In the genomic region with DNA sequence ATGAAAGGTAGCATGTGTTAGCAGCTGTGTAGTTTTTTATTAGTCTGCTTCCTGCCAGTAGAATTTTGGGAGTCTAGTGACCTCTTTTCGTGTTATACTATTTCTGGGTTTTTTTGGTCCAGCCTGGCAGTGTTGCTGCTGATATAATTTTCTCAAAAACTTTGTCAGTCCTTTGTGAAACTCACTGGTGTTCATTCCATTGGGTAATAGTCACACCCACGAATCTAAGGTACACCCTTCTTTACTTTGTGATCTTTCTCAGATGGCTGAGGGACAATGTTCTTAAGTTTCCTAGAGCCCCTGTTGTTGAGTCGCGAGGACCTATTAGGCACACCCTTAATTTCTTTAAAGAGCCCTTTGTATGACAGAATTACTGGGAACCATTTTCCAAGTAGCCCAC, we compare ENCODE assay signal across 16 cellular contexts. TPM values are rescaled to one million over a fixed set of nuclear protein-coding genes. Genes with fewer than 3 reads are reported as not detected.
DNase-seq lines count a peak whose midpoint lies in the region; ATAC-seq and TF ChIP-seq lines count a peak whose summit lies in the region.
"Had no signal": no experiment of that assay in that cellular context is flagged by ENCODE, and none has a peak within 500 bp of the region (broad histone marks: within the 10 kb centered on the region; RNA-seq: fewer than 3 reads in every experiment).

No MANE protein-coding gene starts in this region.

- no peak overlapping the region for H2AFZ ChIP-seq in KMS-11 (ENCODE audit: low read depth)

- TF ChIP-seq CTCF in KMS-11 (conservative IDR thresholded peaks at IDR 0.05; ENCODE audit: low read depth, low read length) (no peak), RWPE2 (IDR thresholded peaks at IDR 0.05; ENCODE audit: poor library complexity, severe bottlenecking) (no peak), fibroblast of the aortic adventitia (IDR thresholded peaks at IDR 0.05; ENCODE audit: insufficient read depth, low read length) (no peak), thyroid gland (IDR thresholded peaks at IDR 0.05) (no peak)

- peak overlapping the region; percentile 77 for H3K4me2 ChIP-seq in KMS-11

- peaks cover 75% of the 10 kb centered on the region for H3K79me2 ChIP-seq in KMS-11 (ENCODE audit: insufficient read depth, low read depth)

- no peak for TF ChIP-seq POLR2A in thyroid gland (IDR thresholded peaks at IDR 0.05)

- peak overlapping the region; percentile 37; the same call in 1 of the 2 replicates for H3K27ac ChIP-seq in KMS-11
- peak overlapping the region; percentile 70 for H3K27ac ChIP-seq in RWPE2 (ENCODE audit: poor library complexity, severe bottlenecking)
- no peak overlapping the region for H3K27ac ChIP-seq in thyroid gland
- H3K27ac ChIP-seq: SK-N-MC had no signal

- no peak for DNase-seq in RWPE2 (ENCODE audit: low spot score)
- peak; percentile 27 for DNase-seq in fibroblast of the aortic adventitia (ENCODE audit: low read depth)
- no peak for DNase-seq in NCI-H226
- no peak for DNase-seq in NCI-H82 treated with DMSO at 0.1 percent for 48 hours (lab: John Stamatoyannopoulos, UW; ENCODE audit: unreplicated experiment)
- DNase-seq in thyroid gland = no peak
- no peak for DNase-seq in EL
- DNase-seq: BE2C; CD4-positive, alpha-beta T cell; KBM-7; NCI-H1105 treated with DMSO at 0.1 percent for 48 hours; NCI-H187; NCI-H446 treated with DMSO at 0.1 percent for 48 hours; NCI-H748 treated with DMSO at 0.1 percent for 48 hours had no signal

- no peak overlapping the region; the same call in 1 of the 2 replicates for H3K9ac ChIP-seq in KMS-11

- H3K4me1 ChIP-seq in KMS-11 (ENCODE audit: low read depth, poor library complexity, severe bottlenecking) (peaks cover 56% of the 10 kb centered on the region), RWPE2 (ENCODE audit: insufficient read depth, poor library complexity, severe bottlenecking) (peaks cover 20% of the 10 kb centered on the region), thyroid gland (peaks cover 12 to 19% of the 10 kb centered on the region in 2 donors)
- H3K4me1 ChIP-seq: BE2C had no signal

- no peak for ATAC-seq in RWPE2 (ENCODE audit: low read depth)
- ATAC-seq: Right ventricle myocardium inferior had no signal

- H3K27me3 ChIP-seq in KMS-11 (ENCODE audit: insufficient read depth, low read depth) = no peaks in the 10 kb centered on the region
- H3K27me3 ChIP-seq in RWPE2 (ENCODE audit: insufficient read depth, poor library complexity, severe bottlenecking) = no peaks in the 10 kb centered on the region
- no peaks in the 10 kb centered on the region for H3K27me3 ChIP-seq in thyroid gland
- H3K27me3 ChIP-seq: BE2C had no signal

- H3K4me3 ChIP-seq in KMS-11 (IDR thresholded peaks at IDR 0.05; ENCODE audit: insufficient read depth, low read depth, low read length) (no peak overlapping the region), RWPE2 (ENCODE audit: severe bottlenecking) (no peak overlapping the region), fibroblast of the aortic adventitia (ENCODE audit: low read depth, low read length) (no peak overlapping the region), thyroid gland (replicated peaks in 1 of 3) (no peak overlapping the region)
- H3K4me3 ChIP-seq: SK-N-MC had no signal

- intact Hi-C loops in thyroid gland (cut with DNase I) = no loop called here

- peaks cover 7% of the 10 kb centered on the region for H3K9me3 ChIP-seq in RWPE2 (ENCODE audit: severe bottlenecking)
- H3K9me3 ChIP-seq in thyroid gland = no peaks in the 10 kb centered on the region
- H3K9me3 ChIP-seq: BE2C had no signal

- no peaks in the 10 kb centered on the region for H3K36me3 ChIP-seq in KMS-11 (ENCODE audit: insufficient read depth)
- 0 out of 2 replicates have a peak, but pooled peaks cover 4% of the 10 kb centered on the region for H3K36me3 ChIP-seq in RWPE2 (ENCODE audit: low read depth)
- no peaks in the 10 kb centered on the region for H3K36me3 ChIP-seq in thyroid gland
- H3K36me3 ChIP-seq: BE2C had no signal

- no peaks in the 10 kb centered on the region for H4K20me1 ChIP-seq in KMS-11 (ENCODE audit: insufficient read depth)

- 89 to 97% methylated on average over 4 of the region's 4 CpGs for WGBS in thyroid gland, 2 donors

RNA-seq across cellular contexts. Expression of gene TPST1, which starts 52.3 kb away (rescaled TPM):
- 59.7 and 73.6 TPM in 2 replicates for total RNA-seq in fibroblast of the aortic adventitia (ENCODE audit: low replicate concordance)
- total RNA-seq in thyroid gland = 10 to 100 TPM; 24.5 to 60.4 (median 28.2) TPM

Comparison
In these comparisons a context has a peak if more than half of its experiments do, and no peak if none do; other contexts are left out.
1. H3K27ac ChIP-seq: peak in KMS-11 (single experiment) and RWPE2 (single experiment); none in thyroid gland (0 of 3).